13 cellular contexts compared by ENCODE assay signal in genomic region chr20:50528804-50529351, GRCh38. TPM values are rescaled to one million over a fixed set of nuclear protein-coding genes. Genes with fewer than 3 reads are reported as not detected.
DNase-seq lines count a peak whose midpoint lies in the region; ATAC-seq, FAIRE-seq and TF ChIP-seq lines count a peak whose summit lies in the region.
"Had no signal": no experiment of that assay in that cellular context is flagged by ENCODE, and none has a peak within 500 bp of the region (broad histone marks: within the 10 kb centered on the region; RNA-seq: fewer than 3 reads in every experiment).

No MANE protein-coding gene starts in this region.

- no peaks in the 10 kb centered on the region for H3K36me3 ChIP-seq in CD8-positive, alpha-beta memory T cell (ENCODE audit: insufficient read depth, low read length)
- H3K36me3 ChIP-seq in OCI-LY3 (replicated peaks; ENCODE audit: low read depth, low read length) (peaks cover 35% of the 10 kb centered on the region), keratinocyte (ENCODE audit: control insufficient read depth in 2 of 2, extremely low read depth in 1 of 2, insufficient read depth in 2 of 2, low read length in 2 of 2) (peaks cover 4 to 23% of the 10 kb centered on the region in 2 experiments)

- H3K4me3 Mint-ChIP-seq in CD8-positive, alpha-beta memory T cell: peak overlapping the region in 6 of 7 donors; percentile 48 to 84 (median 53)
- H3K4me3 Mint-ChIP-seq: T-helper 1 cell treated with Interleukin-12 subunit alpha and Interleukin-12 subunit beta and Interleukin-4 antibody, amounts not matched to agents 30 μg/mL and 1 μg/mL, for 36 hours had no signal

- H3K9me3 Mint-ChIP-seq in CD8-positive, alpha-beta memory T cell: no peaks in the 10 kb centered on the region
- H3K9me3 Mint-ChIP-seq: T-helper 1 cell treated with Interleukin-12 subunit alpha and Interleukin-12 subunit beta and Interleukin-4 antibody, amounts not matched to agents 30 μg/mL and 1 μg/mL, for 36 hours had no signal

- peaks cover 76% of the 10 kb centered on the region for H3K4me1 ChIP-seq in CD8-positive, alpha-beta memory T cell (ENCODE audit: insufficient read depth, low read length)
- H3K4me1 ChIP-seq in OCI-LY3 (ENCODE audit: low read length) (peaks cover 92% of the 10 kb centered on the region), keratinocyte (ENCODE audit: control insufficient read depth, extremely low read depth, insufficient read depth, low read length) (peaks cover 17% of the 10 kb centered on the region)

- no peaks in the 10 kb centered on the region for H3K9me3 ChIP-seq in CD8-positive, alpha-beta memory T cell (ENCODE audit: low read length)
- H3K9me3 ChIP-seq in OCI-LY3 (ENCODE audit: insufficient read depth, low read length) (0 out of 2 replicates have a peak, but pooled peaks cover 3% of the 10 kb centered on the region), keratinocyte (ENCODE audit: control insufficient read depth, low read depth, low read length) (no peaks in the 10 kb centered on the region)

- H4K20me1 ChIP-seq in OCI-LY3 (ENCODE audit: insufficient read depth, low read length) (peaks cover 95% of the 10 kb centered on the region), keratinocyte (ENCODE audit: control insufficient read depth, extremely low read depth, insufficient read depth, low read length) (peaks cover 7% of the 10 kb centered on the region)

- dilution Hi-C loops in keratinocyte (cut with MboI; ENCODE audit: extremely low pct_ligation_motif_present, low sequenced_read_pairs): no loop called here

- no peak for DNase-seq in CD8-positive, alpha-beta memory T cell
- DNase-seq in keratinocyte (ENCODE audit: low read depth, low spot score) (no peak), NCI-H2196 (lab: John Stamatoyannopoulos, UW; ENCODE audit: unreplicated experiment) (no peak), NCI-H187 treated with DMSO at 0.1 percent for 48 hours (lab: John Stamatoyannopoulos, UW) (no peak), NCI-H1417 (lab: John Stamatoyannopoulos, UW) (no peak)
- DNase-seq: DND-41, NCI-H1436 treated with DMSO at 0.1 percent for 48 hours, substantia nigra had no signal

- peak overlapping the region in 7 of 8 donors; percentile 12 to 76 (median 57) for H3K27ac Mint-ChIP-seq in CD8-positive, alpha-beta memory T cell
- H3K27ac Mint-ChIP-seq: T-helper 1 cell treated with Interleukin-12 subunit alpha and Interleukin-12 subunit beta and Interleukin-4 antibody, amounts not matched to agents 30 μg/mL and 1 μg/mL, for 36 hours had no signal

- H3K9ac ChIP-seq in OCI-LY3 (ENCODE audit: low read length) (peak overlapping the region; percentile 20), keratinocyte (ENCODE audit: control insufficient read depth, extremely low read depth, insufficient read depth, low read length) (no peak overlapping the region)

- H3K27me3 Mint-ChIP-seq in CD8-positive, alpha-beta memory T cell: no peaks in the 10 kb centered on the region

- ATAC-seq in GM19463 (IDR thresholded peaks at IDR 0.05; ENCODE audit: unreplicated experiment) (peak; percentile 71), HG03520 (IDR thresholded peaks at IDR 0.05; ENCODE audit: unreplicated experiment) (no peak)

- peak; percentile 69 for FAIRE-seq in keratinocyte (lab: Jason Lieb, UNC)

- peaks cover 0 to 16% (median 0%) of the 10 kb centered on the region in 3 donors for H3K36me3 Mint-ChIP-seq in CD8-positive, alpha-beta memory T cell

- H3K79me2 ChIP-seq in OCI-LY3 (ENCODE audit: low read length) (peaks cover 100% of the 10 kb centered on the region), keratinocyte (ENCODE audit: control insufficient read depth, insufficient read depth, low read length) (peaks cover 97% of the 10 kb centered on the region)

- TF ChIP-seq CTCF in OCI-LY3 (IDR thresholded peaks at IDR 0.05; ENCODE audit: low read depth, low read length): 0 out of 2 replicates have a peak, but pooled peaks have one; percentile 6
- no peak for TF ChIP-seq CTCF in keratinocyte (optimal IDR thresholded peaks at IDR 0.05 in 1 of 3, IDR thresholded peaks at IDR 0.05 in 1 of 3, conservative IDR thresholded peaks at IDR 0.05 in 1 of 3; ENCODE audit: extremely low read depth in 1 of 3, insufficient read depth in 2 of 3, low read length in 3 of 3)

- H2AFZ ChIP-seq in OCI-LY3 (ENCODE audit: low read depth, low read length) (no peak overlapping the region), keratinocyte (ENCODE audit: control insufficient read depth, low read length) (no peak overlapping the region)

- CTCF ChIA-PET in CD8-positive, alpha-beta memory T cell (lab: Charles Lee): interaction anchor here (0.6 to 0.8 kb wide), 2 partner anchors 9 to 25 kb away, joined by 3 to 4 read pairs; no protein-coding TSS in a partner anchor

- no peak overlapping the region for H3K4me3 ChIP-seq in CD8-positive, alpha-beta memory T cell (ENCODE audit: low read length)
- H3K4me3 ChIP-seq in OCI-LY3 (ENCODE audit: low read length) (peak overlapping the region; percentile 52), keratinocyte (ENCODE audit: control insufficient read depth in 2 of 3, extremely low read depth in 1 of 3, insufficient read depth in 2 of 3, low read depth in 1 of 3, low read length in 3 of 3) (no peak overlapping the region)
- H3K4me3 ChIP-seq: skin epidermis had no signal

- no peak overlapping the region for H3K27ac ChIP-seq in CD8-positive, alpha-beta memory T cell (ENCODE audit: low read depth, low read length)
- peak overlapping the region; percentile 73 for H3K27ac ChIP-seq in OCI-LY3 (ENCODE audit: low read length)
- H3K27ac ChIP-seq in keratinocyte (ENCODE audit: control insufficient read depth, insufficient read depth, low read length): peak overlapping the region; percentile 13

- H3K4me2 ChIP-seq in OCI-LY3 (ENCODE audit: low read length) (peak overlapping the region; percentile 72), keratinocyte (ENCODE audit: control insufficient read depth, extremely low read depth, insufficient read depth, low read depth, low read length) (peak overlapping the region; percentile 50)

- H3K9me1 ChIP-seq in keratinocyte (ENCODE audit: control insufficient read depth, extremely low read depth, insufficient read depth, low read length): peaks cover 10% of the 10 kb centered on the region

- peaks cover 37 to 50% (median 49%) of the 10 kb centered on the region in 3 donors for H3K4me1 Mint-ChIP-seq in CD8-positive, alpha-beta memory T cell

- H3K27me3 ChIP-seq in CD8-positive, alpha-beta memory T cell (ENCODE audit: insufficient read depth, low read length, poor library complexity, severe bottlenecking): no peaks in the 10 kb centered on the region
- no peaks in the 10 kb centered on the region for H3K27me3 ChIP-seq in OCI-LY3 (ENCODE audit: low read depth, low read length)
- H3K27me3 ChIP-seq in keratinocyte (ENCODE audit: control insufficient read depth, extremely low read depth, insufficient read depth, low read length): no peaks in the 10 kb centered on the region

- POLR2A ChIA-PET in CD8-positive, alpha-beta memory T cell (lab: Charles Lee): interaction anchor here (1.2 kb wide), 1 partner anchor 19 kb away, joined by 3 read pairs; the partner anchor contains the start of gene PTPN1

RNA-seq across cellular contexts. Expression of gene PTPN1, which starts 18.7 kb away (rescaled TPM):
- 10 to 100 TPM; 64.2 to 67.3 TPM for total RNA-seq in CD8-positive, alpha-beta memory T cell
- polyA plus RNA-seq in CD8-positive, alpha-beta memory T cell: 35.7 TPM
- 53.3 to 67.4 TPM (median 61.6 TPM) in 3 replicates for polyA plus RNA-seq in keratinocyte
- 14.0 TPM for polyA plus RNA-seq in keratinocyte (2011; ENCODE audit: low read depth)
- polyA plus RNA-seq in keratinocyte (2011; cell fraction: cytosol; rRNA removed): 71.8 and 85.6 TPM in 2 replicates
- 107 and 110 TPM in 2 replicates for polyA plus RNA-seq in keratinocyte (2011; cell fraction: nucleus; rRNA removed)
- polyA plus RNA-seq in keratinocyte (2012; ENCODE audit: low replicate concordance): 42.2 and 66.1 TPM in 2 replicates
- polyA minus RNA-seq in keratinocyte: 65.6 to 73.7 TPM (median 70.3 TPM) in 3 replicates
- 61.6 TPM for polyA minus RNA-seq in keratinocyte (2011; cell fraction: cytosol; rRNA and poly(A)+ RNA removed)
- 38.7 and 64.7 TPM in 2 replicates for polyA minus RNA-seq in keratinocyte (2011; cell fraction: nucleus; rRNA and poly(A)+ RNA removed)
